Comparison of ENCODE assay signal across 39 cellular contexts in the genomic region with DNA sequence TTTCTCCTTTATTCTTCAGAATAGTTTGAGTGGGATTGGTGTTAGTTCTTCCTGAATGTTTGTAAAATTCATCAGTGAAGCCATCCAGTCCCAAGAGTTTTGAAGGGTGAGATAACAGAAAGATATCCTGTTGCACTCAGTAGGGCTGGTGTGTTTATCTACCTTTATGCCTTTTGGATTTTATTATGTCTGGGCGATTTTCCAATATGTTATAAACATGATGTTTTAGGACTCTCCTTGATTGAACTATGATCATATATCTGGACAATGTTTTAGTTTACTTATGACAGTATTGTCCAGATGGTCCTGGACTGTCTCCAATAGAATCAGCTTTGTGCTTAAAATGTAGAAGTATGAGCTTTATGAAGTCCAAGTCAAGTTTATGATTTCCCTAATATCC.
"Had no signal": no experiment of that assay in that cellular context is flagged by ENCODE, and none has a peak within 500 bp of the region (broad histone marks: within the 10 kb centered on the region; RNA-seq: fewer than 3 reads in every experiment).

No MANE protein-coding gene starts in this region.

- H3K4me3 Mint-ChIP-seq: activated CD4-positive, alpha-beta memory T cell treated with anti-CD3 and anti-CD28 coated beads, Interleukin-2, amount 10 ng/mL, durations not matched to agents 7 days and 5 days; activated CD4-positive, alpha-beta T cell treated with anti-CD3 and anti-CD28 coated beads for 36 hours; activated CD4-positive, alpha-beta T cell treated with anti-CD3 and anti-CD28 coated beads, Interleukin-2, amount 10 ng/mL, durations not matched to agents 7 days and 5 days; activated CD8-positive, alpha-beta memory T cell treated with anti-CD3 and anti-CD28 coated beads, Interleukin-2, amount 10 ng/mL, durations not matched to agents 7 days and 5 days; activated CD8-positive, alpha-beta T cell treated with anti-CD3 and anti-CD28 coated beads, Interleukin-2, amount 10 ng/mL, durations not matched to agents 7 days and 5 days; activated naive CD4-positive, alpha-beta T cell treated with anti-CD3 and anti-CD28 coated beads for 36 hours; activated naive CD8-positive, alpha-beta T cell treated with anti-CD3 and anti-CD28 coated beads for 36 hours; activated T-cell treated with anti-CD3 and anti-CD28 coated beads, Interleukin-2, amount 50 U/mL, for 4 hours; activated T-cell treated with anti-CD3 and anti-CD28 coated beads, Interleukin-2, amount 50 U/mL, for 72 hours; activated T-helper 1 cell treated with anti-CD3 and anti-CD28 coated beads, Interleukin-12 subunit alpha, Interleukin-12 subunit beta, Interleukin-2, Interleukin-4 antibody, amounts not matched to agents 30 ng/mL and 10 ng/mL and 1 ng/mL, durations not matched to agents 14 hours and 24 hours and 36 hours; activated T-helper 17 cell treated with anti-CD3 and anti-CD28 coated beads, Interleukin-2, amount 50 U/mL, for 72 hours; T-helper 1 cell treated with Interleukin-12 subunit alpha and Interleukin-12 subunit beta and Interleukin-4 antibody, amounts not matched to agents 30 μg/mL and 1 μg/mL, for 36 hours; T-helper 2 cell treated with Interferon-gamma antibody and Interleukin-4, amounts not matched to agents 5 μg/mL and 100 μg/mL, for 36 hours; WTC11 had no signal

- H3K4me1 Mint-ChIP-seq: activated CD4-positive, alpha-beta memory T cell treated with anti-CD3 and anti-CD28 coated beads, Interleukin-2, amount 10 ng/mL, durations not matched to agents 7 days and 5 days; activated CD4-positive, alpha-beta T cell treated with anti-CD3 and anti-CD28 coated beads for 36 hours; activated CD4-positive, alpha-beta T cell treated with anti-CD3 and anti-CD28 coated beads, Interleukin-2, amount 10 ng/mL, durations not matched to agents 7 days and 5 days; activated CD8-positive, alpha-beta memory T cell treated with anti-CD3 and anti-CD28 coated beads, Interleukin-2, amount 10 ng/mL, durations not matched to agents 7 days and 5 days; activated naive CD8-positive, alpha-beta T cell treated with anti-CD3 and anti-CD28 coated beads for 36 hours; activated T-helper 17 cell treated with anti-CD3 and anti-CD28 coated beads, Interleukin-2, amount 50 U/mL, for 72 hours; WTC11 had no signal

- H3K27me3 Mint-ChIP-seq: activated CD4-positive, alpha-beta memory T cell treated with anti-CD3 and anti-CD28 coated beads, Interleukin-2, amount 10 ng/mL, durations not matched to agents 7 days and 5 days; activated CD4-positive, alpha-beta T cell treated with anti-CD3 and anti-CD28 coated beads for 36 hours; activated CD4-positive, alpha-beta T cell treated with anti-CD3 and anti-CD28 coated beads, Interleukin-2, amount 10 ng/mL, durations not matched to agents 7 days and 5 days; activated CD8-positive, alpha-beta memory T cell treated with anti-CD3 and anti-CD28 coated beads, Interleukin-2, amount 10 ng/mL, durations not matched to agents 7 days and 5 days; activated naive CD8-positive, alpha-beta T cell treated with anti-CD3 and anti-CD28 coated beads for 36 hours; activated T-helper 17 cell treated with anti-CD3 and anti-CD28 coated beads, Interleukin-2, amount 50 U/mL, for 72 hours had no signal

- H3K9me3 Mint-ChIP-seq: activated CD4-positive, alpha-beta memory T cell treated with anti-CD3 and anti-CD28 coated beads, Interleukin-2, amount 10 ng/mL, durations not matched to agents 7 days and 5 days; activated CD4-positive, alpha-beta T cell treated with anti-CD3 and anti-CD28 coated beads, Interleukin-2, amount 10 ng/mL, durations not matched to agents 7 days and 5 days; activated naive CD4-positive, alpha-beta T cell treated with anti-CD3 and anti-CD28 coated beads for 36 hours; activated naive CD4-positive, alpha-beta T cell treated with anti-CD3 and anti-CD28 coated beads, Interleukin-2, amount 50 U/mL, for 72 hours; activated naive CD8-positive, alpha-beta T cell treated with anti-CD3 and anti-CD28 coated beads for 36 hours; activated T-cell treated with anti-CD3 and anti-CD28 coated beads, Interleukin-2, amount 50 U/mL, for 4 hours; activated T-cell treated with anti-CD3 and anti-CD28 coated beads, Interleukin-2, amount 50 U/mL, for 72 hours; activated T-helper 1 cell treated with anti-CD3 and anti-CD28 coated beads, Interleukin-12 subunit alpha, Interleukin-12 subunit beta, Interleukin-2, Interleukin-4 antibody, amounts not matched to agents 30 ng/mL and 10 ng/mL and 1 ng/mL, durations not matched to agents 14 hours and 24 hours and 36 hours; activated T-helper 17 cell treated with anti-CD3 and anti-CD28 coated beads, Interleukin-2, amount 50 U/mL, for 72 hours; T-helper 1 cell treated with Interleukin-12 subunit alpha and Interleukin-12 subunit beta and Interleukin-4 antibody, amounts not matched to agents 30 μg/mL and 1 μg/mL, for 36 hours; T-helper 2 cell treated with Interferon-gamma antibody and Interleukin-4, amounts not matched to agents 5 μg/mL and 100 μg/mL, for 36 hours; WTC11 had no signal

- H3K36me3 Mint-ChIP-seq: activated naive CD4-positive, alpha-beta T cell treated with anti-CD3 and anti-CD28 coated beads, Interleukin-2, amount 50 U/mL, for 72 hours; activated naive CD8-positive, alpha-beta T cell treated with anti-CD3 and anti-CD28 coated beads for 36 hours; WTC11 had no signal

- DNase-seq: activated CD4-positive, alpha-beta memory T cell treated with anti-CD3 and anti-CD28 coated beads, Interleukin-2, amount 10 ng/mL, durations not matched to agents 7 days and 5 days; activated CD4-positive, alpha-beta T cell treated with anti-CD3 and anti-CD28 coated beads for 1 hour; activated CD4-positive, alpha-beta T cell treated with anti-CD3 and anti-CD28 coated beads for 36 hours; activated CD4-positive, alpha-beta T cell treated with anti-CD3 and anti-CD28 coated beads for 48 hours; activated CD4-positive, alpha-beta T cell treated with anti-CD3 and anti-CD28 coated beads, Interleukin-2, amount 10 ng/mL, durations not matched to agents 7 days and 5 days; activated CD4-positive, alpha-beta T cell treated with anti-CD3 and anti-CD28 coated beads, Interleukin-2, amount 50 U/mL, for 48 hours; activated CD4-positive, CD25-positive, alpha-beta regulatory T cell; activated CD8-positive, alpha-beta memory T cell treated with anti-CD3 and anti-CD28 coated beads for 24 hours; activated CD8-positive, alpha-beta memory T cell treated with anti-CD3 and anti-CD28 coated beads, Interleukin-2, amount 10 ng/mL, durations not matched to agents 7 days and 5 days; activated CD8-positive, alpha-beta memory T cell treated with anti-CD3 and anti-CD28 coated beads, Interleukin-2, amount 50 U/mL, for 48 hours; activated CD8-positive, alpha-beta T cell treated with anti-CD3 and anti-CD28 coated beads, Interleukin-2, amount 10 ng/mL, durations not matched to agents 7 days and 5 days; activated effector memory CD4-positive, alpha-beta T cell treated with anti-CD3 and anti-CD28 coated beads, Interleukin-2, amount 50 U/mL, for 16 hours; activated gamma-delta T cell treated with Interleukin-2 at 50 U/mL for 16 hours; activated naive CD4-positive, alpha-beta T cell; activated naive CD4-positive, alpha-beta T cell treated with anti-CD3 and anti-CD28 coated beads for 36 hours; activated naive CD4-positive, alpha-beta T cell treated with anti-CD3 and anti-CD28 coated beads, Interleukin-2, amount 50 U/mL, for 16 hours; activated naive CD8-positive, alpha-beta T cell treated with anti-CD3 and anti-CD28 coated beads for 36 hours; activated T-cell treated with anti-CD3 and anti-CD28 coated beads, Interleukin-2, amount 50 U/mL, for 1 hour; activated T-cell treated with anti-CD3 and anti-CD28 coated beads, Interleukin-2, amount 50 U/mL, for 4 hours; activated T-cell treated with anti-CD3 and anti-CD28 coated beads, Interleukin-2, amount 50 U/mL, for 72 hours; adrenal gland; amniotic stem cell; aorta; body of pancreas; brain microvascular endothelial cell; central memory CD4-positive, alpha-beta T cell; T-helper 1 cell; T-helper 2 cell; T-helper 9 cell; WERI-Rb-1 had no signal

- H3K27ac Mint-ChIP-seq: activated CD4-positive, alpha-beta memory T cell treated with anti-CD3 and anti-CD28 coated beads, Interleukin-2, amount 10 ng/mL, durations not matched to agents 7 days and 5 days; activated CD4-positive, alpha-beta T cell treated with anti-CD3 and anti-CD28 coated beads for 36 hours; activated CD4-positive, alpha-beta T cell treated with anti-CD3 and anti-CD28 coated beads, Interleukin-2, amount 10 ng/mL, durations not matched to agents 7 days and 5 days; activated CD8-positive, alpha-beta memory T cell treated with anti-CD3 and anti-CD28 coated beads, Interleukin-2, amount 10 ng/mL, durations not matched to agents 7 days and 5 days; activated CD8-positive, alpha-beta T cell treated with anti-CD3 and anti-CD28 coated beads, Interleukin-2, amount 10 ng/mL, durations not matched to agents 7 days and 5 days; activated naive CD4-positive, alpha-beta T cell treated with anti-CD3 and anti-CD28 coated beads for 36 hours; activated naive CD4-positive, alpha-beta T cell treated with anti-CD3 and anti-CD28 coated beads, Interleukin-2, amount 50 U/mL, for 72 hours; activated naive CD8-positive, alpha-beta T cell treated with anti-CD3 and anti-CD28 coated beads for 36 hours; activated T-cell treated with anti-CD3 and anti-CD28 coated beads, Interleukin-2, amount 50 U/mL, for 72 hours; activated T-helper 1 cell treated with anti-CD3 and anti-CD28 coated beads, Interleukin-12 subunit alpha, Interleukin-12 subunit beta, Interleukin-2, Interleukin-4 antibody, amounts not matched to agents 30 ng/mL and 10 ng/mL and 1 ng/mL, durations not matched to agents 14 hours and 24 hours and 36 hours; activated T-helper 17 cell treated with anti-CD3 and anti-CD28 coated beads, Interleukin-2, amount 50 U/mL, for 72 hours; T-helper 1 cell treated with Interleukin-12 subunit alpha and Interleukin-12 subunit beta and Interleukin-4 antibody, amounts not matched to agents 30 μg/mL and 1 μg/mL, for 36 hours; T-helper 2 cell treated with Interferon-gamma antibody and Interleukin-4, amounts not matched to agents 5 μg/mL and 100 μg/mL, for 36 hours; WTC11 had no signal

- ATAC-seq: activated CD4-positive, alpha-beta T cell treated with anti-CD3 and anti-CD28 coated beads for 36 hours; activated CD4-positive, CD25-positive, alpha-beta regulatory T cell treated with anti-CD3 and anti-CD28 coated beads, Interleukin-2, amount 50 U/mL, for 24 hours; activated CD8-positive, alpha-beta memory T cell treated with anti-CD3 and anti-CD28 coated beads, Interleukin-2, amount 10 ng/mL, durations not matched to agents 7 days and 5 days; activated CD8-positive, alpha-beta T cell treated with anti-CD3 and anti-CD28 coated beads, Interleukin-2, amount 10 ng/mL, durations not matched to agents 7 days and 5 days; activated naive CD4-positive, alpha-beta T cell treated with anti-CD3 and anti-CD28 coated beads, Interleukin-2, amount 50 U/mL, for 72 hours; activated T-cell treated with anti-CD3 and anti-CD28 coated beads, Interleukin-2, amount 50 U/mL, for 4 hours; activated T-cell treated with anti-CD3 and anti-CD28 coated beads, Interleukin-2, amount 50 U/mL, for 72 hours; activated T-helper 17 cell treated with anti-CD3 and anti-CD28 coated beads, Interleukin-2, amount 50 U/mL, for 72 hours; body of pancreas; WTC11 had no signal

- FAIRE-seq: TTC549 had no signal

- H3K27ac ChIP-seq: adrenal gland, body of pancreas, brain microvascular endothelial cell, breast epithelium, WERI-Rb-1 had no signal
